Comparison of ENCODE assay signal across 1 cellular context in genomic region chr13:112712451-112712881, GRCh38.
TF ChIP-seq lines count a peak whose summit lies in the region.

No MANE protein-coding gene starts in this region.

TF ChIP-seq in HepG2, 621 proteins besides CTCF, POLR2A, EP300 and RAD21:
- TF ChIP-seq RCOR2 (CRISPR knock-in tag; IDR thresholded peaks at IDR 0.05) (no peak), TMF1 (CRISPR knock-in tag; IDR thresholded peaks at IDR 0.05; ENCODE audit: low read depth) (no peak), RNF2 (conservative IDR thresholded peaks at IDR 0.05; ENCODE audit: low read depth) (no peak), ZNF383 (CRISPR knock-in tag; IDR thresholded peaks at IDR 0.05; ENCODE audit: borderline replicate concordance) (no peak), CC2D1A (CRISPR knock-in tag; IDR thresholded peaks at IDR 0.05) (no peak), MAFF (IDR thresholded peaks at IDR 0.05; ENCODE audit: low read depth, low read length) (no peak), MLX (CRISPR knock-in tag; IDR thresholded peaks at IDR 0.05) (no peak), AGO1 (IDR thresholded peaks at IDR 0.05; ENCODE audit: low read depth, low read length, poor library complexity, severe bottlenecking) (no peak), GPN1 (CRISPR knock-in tag; IDR thresholded peaks at IDR 0.05; ENCODE audit: borderline replicate concordance) (no peak), TFE3 (CRISPR knock-in tag; IDR thresholded peaks at IDR 0.05) (no peak), TOE1 (CRISPR knock-in tag; IDR thresholded peaks at IDR 0.05) (no peak)
- TF ChIP-seq, protein P1, sequence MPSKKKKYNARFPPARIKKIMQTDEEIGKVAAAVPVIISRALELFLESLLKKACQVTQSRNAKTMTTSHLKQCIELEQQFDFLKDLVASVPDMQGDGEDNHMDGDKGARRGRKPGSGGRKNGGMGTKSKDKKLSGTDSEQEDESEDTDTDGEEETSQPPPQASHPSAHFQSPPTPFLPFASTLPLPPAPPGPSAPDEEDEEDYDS (CRISPR knock-in tag; IDR thresholded peaks at IDR 0.05), result no peak
- TF ChIP-seq, protein P2, sequence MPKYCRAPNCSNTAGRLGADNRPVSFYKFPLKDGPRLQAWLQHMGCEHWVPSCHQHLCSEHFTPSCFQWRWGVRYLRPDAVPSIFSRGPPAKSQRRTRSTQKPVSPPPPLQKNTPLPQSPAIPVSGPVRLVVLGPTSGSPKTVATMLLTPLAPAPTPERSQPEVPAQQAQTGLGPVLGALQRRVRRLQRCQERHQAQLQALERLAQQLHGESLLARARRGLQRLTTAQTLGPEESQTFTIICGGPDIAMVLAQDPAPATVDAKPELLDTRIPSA (CRISPR knock-in tag; IDR thresholded peaks at IDR 0.05; ENCODE audit: borderline replicate concordance), result no peak
- TF ChIP-seq, protein P3, sequence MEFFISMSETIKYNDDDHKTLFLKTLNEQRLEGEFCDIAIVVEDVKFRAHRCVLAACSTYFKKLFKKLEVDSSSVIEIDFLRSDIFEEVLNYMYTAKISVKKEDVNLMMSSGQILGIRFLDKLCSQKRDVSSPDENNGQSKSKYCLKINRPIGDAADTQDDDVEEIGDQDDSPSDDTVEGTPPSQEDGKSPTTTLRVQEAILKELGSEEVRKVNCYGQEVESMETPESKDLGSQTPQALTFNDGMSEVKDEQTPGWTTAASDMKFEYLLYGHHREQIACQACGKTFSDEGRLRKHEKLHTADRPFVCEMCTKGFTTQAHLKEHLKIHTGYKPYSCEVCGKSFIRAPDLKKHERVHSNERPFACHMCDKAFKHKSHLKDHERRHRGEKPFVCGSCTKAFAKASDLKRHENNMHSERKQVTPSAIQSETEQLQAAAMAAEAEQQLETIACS (CRISPR knock-in tag; IDR thresholded peaks at IDR 0.05), result no peak
